ENCODE assay signal across 1 cellular context in the genomic region with DNA sequence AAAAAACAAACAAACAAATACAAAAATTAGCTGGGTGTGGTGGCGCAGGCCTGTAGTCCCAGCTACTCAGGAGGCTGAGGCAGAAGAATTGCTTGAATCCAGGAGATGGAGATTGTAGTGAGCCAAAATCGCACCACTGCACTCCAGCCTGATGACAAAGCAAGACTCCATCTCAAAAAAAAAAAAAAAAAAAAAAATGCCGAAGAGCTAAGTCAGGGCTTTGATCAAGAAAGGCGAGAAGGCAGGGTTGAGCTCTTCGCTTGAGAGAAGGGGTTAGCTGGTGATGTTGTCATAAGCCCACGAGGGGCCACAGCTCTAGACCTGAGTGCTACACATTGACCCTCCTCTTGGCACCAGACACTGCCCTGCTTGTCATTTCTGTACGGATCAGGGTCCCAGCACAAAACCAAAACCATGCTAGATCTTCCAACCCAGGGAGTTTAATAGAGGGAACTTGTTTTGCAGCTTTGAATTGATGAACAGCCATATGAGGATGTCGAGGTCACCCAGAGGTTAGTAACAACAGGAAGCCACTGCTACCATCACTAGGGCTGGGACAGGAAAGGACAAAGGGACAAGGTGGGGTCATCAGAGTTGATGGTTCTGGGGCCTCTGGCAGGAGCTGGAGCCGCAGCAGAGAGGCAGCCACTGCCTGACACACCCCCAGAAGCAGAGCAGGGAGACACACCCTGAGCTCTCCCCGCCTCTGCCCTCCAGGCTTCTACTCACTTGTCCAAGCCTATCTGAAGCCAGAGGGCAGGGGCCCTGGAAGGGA.
TF ChIP-seq lines count a peak whose summit lies in the region.

No MANE protein-coding gene starts in this region.

TF ChIP-seq in HepG2, 621 proteins besides CTCF, POLR2A, EP300 and RAD21 (continued from another document):
- TF ChIP-seq PRDM10 (CRISPR knock-in tag; IDR thresholded peaks at IDR 0.05; ENCODE audit: low read depth) (no peak), ZNF232 (CRISPR knock-in tag; IDR thresholded peaks at IDR 0.05; ENCODE audit: borderline replicate concordance) (no peak), PRDM15 (CRISPR knock-in tag; IDR thresholded peaks at IDR 0.05) (no peak), PRPF4 (IDR thresholded peaks at IDR 0.05; ENCODE audit: low read depth, low read length, poor library complexity, severe bottlenecking) (no peak), ISX (CRISPR knock-in tag; conservative IDR thresholded peaks at IDR 0.05) (no peak), FOXC1 (CRISPR knock-in tag; IDR thresholded peaks at IDR 0.05; ENCODE audit: borderline replicate concordance) (no peak)
- TF ChIP-seq, protein P1, sequence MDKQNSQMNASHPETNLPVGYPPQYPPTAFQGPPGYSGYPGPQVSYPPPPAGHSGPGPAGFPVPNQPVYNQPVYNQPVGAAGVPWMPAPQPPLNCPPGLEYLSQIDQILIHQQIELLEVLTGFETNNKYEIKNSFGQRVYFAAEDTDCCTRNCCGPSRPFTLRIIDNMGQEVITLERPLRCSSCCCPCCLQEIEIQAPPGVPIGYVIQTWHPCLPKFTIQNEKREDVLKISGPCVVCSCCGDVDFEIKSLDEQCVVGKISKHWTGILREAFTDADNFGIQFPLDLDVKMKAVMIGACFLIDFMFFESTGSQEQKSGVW (CRISPR knock-in tag; IDR thresholded peaks at IDR 0.05; ENCODE audit: borderline replicate concordance), result no peak
- TF ChIP-seq, protein P2, sequence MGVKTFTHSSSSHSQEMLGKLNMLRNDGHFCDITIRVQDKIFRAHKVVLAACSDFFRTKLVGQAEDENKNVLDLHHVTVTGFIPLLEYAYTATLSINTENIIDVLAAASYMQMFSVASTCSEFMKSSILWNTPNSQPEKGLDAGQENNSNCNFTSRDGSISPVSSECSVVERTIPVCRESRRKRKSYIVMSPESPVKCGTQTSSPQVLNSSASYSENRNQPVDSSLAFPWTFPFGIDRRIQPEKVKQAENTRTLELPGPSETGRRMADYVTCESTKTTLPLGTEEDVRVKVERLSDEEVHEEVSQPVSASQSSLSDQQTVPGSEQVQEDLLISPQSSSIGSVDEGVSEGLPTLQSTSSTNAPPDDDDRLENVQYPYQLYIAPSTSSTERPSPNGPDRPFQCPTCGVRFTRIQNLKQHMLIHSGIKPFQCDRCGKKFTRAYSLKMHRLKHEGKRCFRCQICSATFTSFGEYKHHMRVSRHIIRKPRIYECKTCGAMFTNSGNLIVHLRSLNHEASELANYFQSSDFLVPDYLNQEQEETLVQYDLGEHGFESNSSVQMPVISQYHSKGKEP (CRISPR knock-in tag; IDR thresholded peaks at IDR 0.05), result no peak
